1 cellular context compared by ENCODE assay signal in the genomic region with DNA sequence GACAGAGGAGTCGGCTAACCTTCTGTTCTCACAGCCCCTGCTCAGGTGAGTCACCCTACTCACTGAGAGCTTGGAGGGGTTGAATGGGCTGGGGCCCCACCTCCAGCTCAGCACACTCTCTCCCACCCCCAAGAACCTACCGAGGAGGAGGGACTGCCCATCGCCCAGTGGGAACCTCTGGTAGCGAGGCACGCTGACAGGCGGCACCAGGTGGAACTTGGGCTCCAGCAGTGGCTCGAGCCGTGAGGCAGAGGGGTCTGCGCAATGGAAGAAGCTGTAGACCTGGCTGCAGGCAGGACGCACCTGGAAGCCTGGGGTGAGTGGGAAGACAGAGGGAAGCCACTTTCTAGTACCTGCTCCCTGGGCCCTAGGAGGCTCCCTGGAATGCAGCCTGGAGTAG.
TF ChIP-seq lines count a peak whose summit lies in the region.

No MANE protein-coding gene starts in this region.

TF ChIP-seq in GM23338, 12 proteins besides CTCF, POLR2A, EP300 and RAD21:
- TF ChIP-seq, protein P1, sequence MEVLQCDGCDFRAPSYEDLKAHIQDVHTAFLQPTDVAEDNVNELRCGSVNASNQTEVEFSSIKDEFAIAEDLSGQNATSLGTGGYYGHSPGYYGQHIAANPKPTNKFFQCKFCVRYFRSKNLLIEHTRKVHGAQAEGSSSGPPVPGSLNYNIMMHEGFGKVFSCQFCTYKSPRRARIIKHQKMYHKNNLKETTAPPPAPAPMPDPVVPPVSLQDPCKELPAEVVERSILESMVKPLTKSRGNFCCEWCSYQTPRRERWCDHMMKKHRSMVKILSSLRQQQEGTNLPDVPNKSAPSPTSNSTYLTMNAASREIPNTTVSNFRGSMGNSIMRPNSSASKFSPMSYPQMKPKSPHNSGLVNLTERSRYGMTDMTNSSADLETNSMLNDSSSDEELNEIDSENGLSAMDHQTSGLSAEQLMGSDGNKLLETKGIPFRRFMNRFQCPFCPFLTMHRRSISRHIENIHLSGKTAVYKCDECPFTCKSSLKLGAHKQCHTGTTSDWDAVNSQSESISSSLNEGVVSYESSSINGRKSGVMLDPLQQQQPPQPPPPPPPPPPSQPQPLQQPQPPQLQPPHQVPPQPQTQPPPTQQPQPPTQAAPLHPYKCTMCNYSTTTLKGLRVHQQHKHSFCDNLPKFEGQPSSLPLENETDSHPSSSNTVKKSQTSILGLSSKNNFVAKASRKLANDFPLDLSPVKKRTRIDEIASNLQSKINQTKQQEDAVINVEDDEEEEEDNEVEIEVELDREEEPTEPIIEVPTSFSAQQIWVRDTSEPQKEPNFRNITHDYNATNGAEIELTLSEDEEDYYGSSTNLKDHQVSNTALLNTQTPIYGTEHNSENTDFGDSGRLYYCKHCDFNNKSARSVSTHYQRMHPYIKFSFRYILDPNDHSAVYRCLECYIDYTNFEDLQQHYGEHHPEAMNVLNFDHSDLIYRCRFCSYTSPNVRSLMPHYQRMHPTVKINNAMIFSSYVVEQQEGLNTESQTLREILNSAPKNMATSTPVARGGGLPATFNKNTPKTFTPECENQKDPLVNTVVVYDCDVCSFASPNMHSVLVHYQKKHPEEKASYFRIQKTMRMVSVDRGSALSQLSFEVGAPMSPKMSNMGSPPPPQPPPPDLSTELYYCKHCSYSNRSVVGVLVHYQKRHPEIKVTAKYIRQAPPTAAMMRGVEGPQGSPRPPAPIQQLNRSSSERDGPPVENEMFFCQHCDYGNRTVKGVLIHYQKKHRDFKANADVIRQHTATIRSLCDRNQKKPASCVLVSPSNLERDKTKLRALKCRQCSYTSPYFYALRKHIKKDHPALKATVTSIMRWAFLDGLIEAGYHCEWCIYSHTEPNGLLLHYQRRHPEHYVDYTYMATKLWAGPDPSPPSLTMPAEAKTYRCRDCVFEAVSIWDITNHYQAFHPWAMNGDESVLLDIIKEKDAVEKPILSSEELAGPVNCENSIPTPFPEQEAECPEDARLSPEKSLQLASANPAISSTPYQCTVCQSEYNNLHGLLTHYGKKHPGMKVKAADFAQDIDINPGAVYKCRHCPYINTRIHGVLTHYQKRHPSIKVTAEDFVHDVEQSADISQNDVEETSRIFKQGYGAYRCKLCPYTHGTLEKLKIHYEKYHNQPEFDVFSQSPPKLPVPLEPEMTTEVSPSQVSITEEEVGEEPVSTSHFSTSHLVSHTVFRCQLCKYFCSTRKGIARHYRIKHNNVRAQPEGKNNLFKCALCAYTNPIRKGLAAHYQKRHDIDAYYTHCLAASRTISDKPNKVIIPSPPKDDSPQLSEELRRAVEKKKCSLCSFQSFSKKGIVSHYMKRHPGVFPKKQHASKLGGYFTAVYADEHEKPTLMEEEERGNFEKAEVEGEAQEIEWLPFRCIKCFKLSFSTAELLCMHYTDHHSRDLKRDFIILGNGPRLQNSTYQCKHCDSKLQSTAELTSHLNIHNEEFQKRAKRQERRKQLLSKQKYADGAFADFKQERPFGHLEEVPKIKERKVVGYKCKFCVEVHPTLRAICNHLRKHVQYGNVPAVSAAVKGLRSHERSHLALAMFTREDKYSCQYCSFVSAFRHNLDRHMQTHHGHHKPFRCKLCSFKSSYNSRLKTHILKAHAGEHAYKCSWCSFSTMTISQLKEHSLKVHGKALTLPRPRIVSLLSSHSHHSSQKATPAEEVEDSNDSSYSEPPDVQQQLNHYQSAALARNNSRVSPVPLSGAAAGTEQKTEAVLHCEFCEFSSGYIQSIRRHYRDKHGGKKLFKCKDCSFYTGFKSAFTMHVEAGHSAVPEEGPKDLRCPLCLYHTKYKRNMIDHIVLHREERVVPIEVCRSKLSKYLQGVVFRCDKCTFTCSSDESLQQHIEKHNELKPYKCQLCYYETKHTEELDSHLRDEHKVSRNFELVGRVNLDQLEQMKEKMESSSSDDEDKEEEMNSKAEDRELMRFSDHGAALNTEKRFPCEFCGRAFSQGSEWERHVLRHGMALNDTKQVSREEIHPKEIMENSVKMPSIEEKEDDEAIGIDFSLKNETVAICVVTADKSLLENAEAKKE (CRISPR knock-in tag; IDR thresholded peaks at IDR 0.05) = no peak
- no peak for TF ChIP-seq NANOG (IDR thresholded peaks at IDR 0.05; ENCODE audit: borderline replicate concordance)
- TF ChIP-seq CREB1 (CRISPR knock-in tag; IDR thresholded peaks at IDR 0.05; ENCODE audit: low read depth) = no peak
- no peak for TF ChIP-seq JUNB (IDR thresholded peaks at IDR 0.05; ENCODE audit: unreplicated experiment)
- TF ChIP-seq ZNF114 (CRISPR knock-in tag; IDR thresholded peaks at IDR 0.05) = no peak
- TF ChIP-seq ZNF331 (CRISPR knock-in tag; IDR thresholded peaks at IDR 0.05; ENCODE audit: low read depth) = no peak
- TF ChIP-seq EZH2phosphoT487 (IDR thresholded peaks at IDR 0.05; ENCODE audit: unreplicated experiment) = no peak
- TF ChIP-seq STAT1 (IDR thresholded peaks at IDR 0.05; ENCODE audit: unreplicated experiment) = no peak
- TF ChIP-seq, protein P2, sequence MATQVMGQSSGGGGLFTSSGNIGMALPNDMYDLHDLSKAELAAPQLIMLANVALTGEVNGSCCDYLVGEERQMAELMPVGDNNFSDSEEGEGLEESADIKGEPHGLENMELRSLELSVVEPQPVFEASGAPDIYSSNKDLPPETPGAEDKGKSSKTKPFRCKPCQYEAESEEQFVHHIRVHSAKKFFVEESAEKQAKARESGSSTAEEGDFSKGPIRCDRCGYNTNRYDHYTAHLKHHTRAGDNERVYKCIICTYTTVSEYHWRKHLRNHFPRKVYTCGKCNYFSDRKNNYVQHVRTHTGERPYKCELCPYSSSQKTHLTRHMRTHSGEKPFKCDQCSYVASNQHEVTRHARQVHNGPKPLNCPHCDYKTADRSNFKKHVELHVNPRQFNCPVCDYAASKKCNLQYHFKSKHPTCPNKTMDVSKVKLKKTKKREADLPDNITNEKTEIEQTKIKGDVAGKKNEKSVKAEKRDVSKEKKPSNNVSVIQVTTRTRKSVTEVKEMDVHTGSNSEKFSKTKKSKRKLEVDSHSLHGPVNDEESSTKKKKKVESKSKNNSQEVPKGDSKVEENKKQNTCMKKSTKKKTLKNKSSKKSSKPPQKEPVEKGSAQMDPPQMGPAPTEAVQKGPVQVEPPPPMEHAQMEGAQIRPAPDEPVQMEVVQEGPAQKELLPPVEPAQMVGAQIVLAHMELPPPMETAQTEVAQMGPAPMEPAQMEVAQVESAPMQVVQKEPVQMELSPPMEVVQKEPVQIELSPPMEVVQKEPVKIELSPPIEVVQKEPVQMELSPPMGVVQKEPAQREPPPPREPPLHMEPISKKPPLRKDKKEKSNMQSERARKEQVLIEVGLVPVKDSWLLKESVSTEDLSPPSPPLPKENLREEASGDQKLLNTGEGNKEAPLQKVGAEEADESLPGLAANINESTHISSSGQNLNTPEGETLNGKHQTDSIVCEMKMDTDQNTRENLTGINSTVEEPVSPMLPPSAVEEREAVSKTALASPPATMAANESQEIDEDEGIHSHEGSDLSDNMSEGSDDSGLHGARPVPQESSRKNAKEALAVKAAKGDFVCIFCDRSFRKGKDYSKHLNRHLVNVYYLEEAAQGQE (IDR thresholded peaks at IDR 0.05; ENCODE audit: unreplicated experiment) = no peak
